ENCODE assay signal across 9 cellular contexts in the genomic region with DNA sequence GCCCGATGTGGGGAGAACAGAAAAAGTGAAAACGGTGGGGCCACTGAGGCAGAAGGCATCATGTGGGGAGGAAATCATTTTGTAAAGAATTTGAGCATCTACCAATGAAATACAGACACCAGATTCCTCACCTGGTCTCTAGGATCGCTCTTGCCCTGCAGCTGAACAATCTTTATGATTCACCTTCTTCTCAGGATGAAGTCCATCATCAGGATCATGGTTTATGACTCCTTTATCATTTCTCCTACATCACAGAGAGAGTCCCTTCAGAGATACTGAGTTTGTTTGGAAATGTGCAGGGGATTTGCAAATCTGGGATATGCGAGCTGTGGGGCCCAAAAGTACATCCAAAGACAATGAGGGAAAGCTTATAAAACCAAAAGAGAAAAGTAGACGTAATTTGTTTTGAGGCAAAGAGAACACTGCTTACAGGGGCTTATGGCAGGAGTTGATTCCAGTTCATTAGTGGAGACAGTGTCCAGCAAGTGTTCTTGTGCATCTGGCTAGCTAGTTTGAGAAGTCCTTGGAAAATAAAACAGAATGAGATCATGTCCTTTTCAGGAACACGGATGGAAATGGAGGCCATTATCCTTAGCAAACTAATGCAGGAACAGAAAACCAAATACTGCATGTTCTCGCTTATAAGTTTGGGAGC. TPM values are rescaled to one million over a fixed set of nuclear protein-coding genes. Genes with fewer than 3 reads are reported as not detected.
DNase-seq lines count a peak whose midpoint lies in the region; ATAC-seq and TF ChIP-seq lines count a peak whose summit lies in the region.
"Had no signal": no experiment of that assay in that cellular context is flagged by ENCODE, and none has a peak within 500 bp of the region (broad histone marks: within the 10 kb centered on the region; RNA-seq: fewer than 3 reads in every experiment).

No MANE protein-coding gene starts in this region.

- DNase-seq in ELR (ENCODE audit: low read depth) = peak; percentile 59
- DNase-seq in endothelial cell (ENCODE audit: low spot score) = no peak
- DNase-seq in osteocyte (ENCODE audit: extremely low spot score, unreplicated experiment) = no peak
- no peak for DNase-seq in amygdala (lab: John Stamatoyannopoulos, UW)
- no peak for DNase-seq in activated naive CD4-positive, alpha-beta T cell treated with anti-CD3 and anti-CD28 coated beads, Interleukin-2, amount 10 ng/mL, durations not matched to agents 7 days and 5 days
- no peak for DNase-seq in COR-L47 (lab: John Stamatoyannopoulos, UW)
- DNase-seq: cerebellar nuclear complex had no signal

- H3K36me3 Mint-ChIP-seq in endothelial cell (ENCODE audit: low read depth, unreplicated experiment) (no peaks in the 10 kb centered on the region), osteocyte (ENCODE audit: unreplicated experiment) (no peaks in the 10 kb centered on the region)
- H3K36me3 Mint-ChIP-seq in activated naive CD4-positive, alpha-beta T cell treated with anti-CD3 and anti-CD28 coated beads, Interleukin-2, amount 10 ng/mL, durations not matched to agents 7 days and 5 days = no peaks in the 10 kb centered on the region

- no peak for TF ChIP-seq CTCF in endothelial cell (IDR thresholded peaks at IDR 0.05; ENCODE audit: unreplicated experiment)
- no peak for TF ChIP-seq CTCF in osteocyte (IDR thresholded peaks at IDR 0.05)

- H3K27ac Mint-ChIP-seq in endothelial cell (ENCODE audit: unreplicated experiment) (peak overlapping the region; percentile 21), osteocyte (ENCODE audit: unreplicated experiment) (peak overlapping the region; percentile 95)
- H3K27ac Mint-ChIP-seq in activated naive CD4-positive, alpha-beta T cell treated with anti-CD3 and anti-CD28 coated beads, Interleukin-2, amount 10 ng/mL, durations not matched to agents 7 days and 5 days = no peak overlapping the region

- ATAC-seq in HG03432 (IDR thresholded peaks at IDR 0.05; ENCODE audit: unreplicated experiment) (peak; percentile 0), GM18519 (IDR thresholded peaks at IDR 0.05; ENCODE audit: low FRiP score, unreplicated experiment) (no peak)

- H3K27me3 Mint-ChIP-seq in endothelial cell (ENCODE audit: unreplicated experiment) (peaks cover 1% of the 10 kb centered on the region), osteocyte (ENCODE audit: unreplicated experiment) (no peaks in the 10 kb centered on the region)
- H3K27me3 Mint-ChIP-seq in activated naive CD4-positive, alpha-beta T cell treated with anti-CD3 and anti-CD28 coated beads, Interleukin-2, amount 10 ng/mL, durations not matched to agents 7 days and 5 days = peaks cover 60% of the 10 kb centered on the region

- H3K4me1 Mint-ChIP-seq in endothelial cell (ENCODE audit: unreplicated experiment) (peaks cover 9% of the 10 kb centered on the region), osteocyte (ENCODE audit: unreplicated experiment) (peaks cover 24% of the 10 kb centered on the region)
- H3K4me1 Mint-ChIP-seq in activated naive CD4-positive, alpha-beta T cell treated with anti-CD3 and anti-CD28 coated beads, Interleukin-2, amount 10 ng/mL, durations not matched to agents 7 days and 5 days = peaks cover 11% of the 10 kb centered on the region

- CTCF ChIA-PET in activated naive CD4-positive, alpha-beta T cell treated with anti-CD3 and anti-CD28 coated beads, Interleukin-2, amount 10 ng/mL, durations not matched to agents 7 days and 5 days (lab: Charles Lee) = interaction anchor here (1.2 to 1.5 kb wide), 2 partner anchors 13 to 245 kb away, joined by 4 read pairs; no protein-coding TSS in a partner anchor

- H3K4me3 Mint-ChIP-seq in endothelial cell (ENCODE audit: unreplicated experiment) (no peak overlapping the region), osteocyte (ENCODE audit: unreplicated experiment) (peak overlapping the region; percentile 67)
- H3K4me3 Mint-ChIP-seq in activated naive CD4-positive, alpha-beta T cell treated with anti-CD3 and anti-CD28 coated beads, Interleukin-2, amount 10 ng/mL, durations not matched to agents 7 days and 5 days = no peak overlapping the region

- no peaks in the 10 kb centered on the region for H3K9me3 Mint-ChIP-seq in endothelial cell (ENCODE audit: unreplicated experiment)
- H3K9me3 Mint-ChIP-seq in osteocyte (ENCODE audit: unreplicated experiment) = no peaks in the 10 kb centered on the region
- no peaks in the 10 kb centered on the region for H3K9me3 Mint-ChIP-seq in activated naive CD4-positive, alpha-beta T cell treated with anti-CD3 and anti-CD28 coated beads, Interleukin-2, amount 10 ng/mL, durations not matched to agents 7 days and 5 days

RNA-seq across cellular contexts. Expression of a gene that starts 15.3 kb away (rescaled TPM):
- total RNA-seq in endothelial cell (ENCODE audit: unreplicated experiment) (296 TPM), osteocyte (477 and 488 TPM in 2 replicates)

RNA-seq across cellular contexts. Expression of a gene that starts 52.8 kb away (rescaled TPM):
- total RNA-seq in endothelial cell (ENCODE audit: unreplicated experiment) (19.8 TPM), osteocyte (not detected in 2 replicates)

Comparison
In these comparisons a context has a peak if more than half of its experiments do, and no peak if none do; other contexts are left out.
1. RNA of a gene that starts 52.8 kb away (total RNA-seq): 19.8 TPM in endothelial cell (single experiment); not detected in osteocyte; every median in the first group is over 10 times any median in the second.